ENCODE assay signal across 23 cellular contexts in genomic region chr15:81098349-81098748, GRCh38. TPM values are rescaled to one million over a fixed set of nuclear protein-coding genes. Genes with fewer than 3 reads are reported as not detected.
"Had no signal": no experiment of that assay in that cellular context is flagged by ENCODE, and none has a peak within 500 bp of the region (broad histone marks: within the 10 kb centered on the region; RNA-seq: fewer than 3 reads in every experiment).

No MANE protein-coding gene starts in this region.

- H3K36me3 ChIP-seq: adrenal gland, esophagus squamous epithelium, gastroesophageal sphincter, tibial artery, uterus, WERI-Rb-1 had no signal

- H3K4me3 Mint-ChIP-seq: activated CD8-positive, alpha-beta T cell treated with anti-CD3 and anti-CD28 coated beads, Interleukin-2, amount 10 ng/mL, durations not matched to agents 7 days and 5 days; activated naive CD8-positive, alpha-beta T cell; activated T-helper 17 cell treated with anti-CD3 and anti-CD28 coated beads, Interleukin-2, amount 50 U/mL, for 72 hours; memory B cell; naive B cell had no signal

- ATAC-seq: activated CD8-positive, alpha-beta T cell treated with anti-CD3 and anti-CD28 coated beads, Interleukin-2, amount 10 ng/mL, durations not matched to agents 7 days and 5 days; activated T-helper 17 cell treated with anti-CD3 and anti-CD28 coated beads, Interleukin-2, amount 50 U/mL, for 72 hours; stimulated activated naive CD8-positive, alpha-beta T cell treated with anti-CD3 and anti-CD28 coated beads, Interleukin-15, Interleukin-2, amounts not matched to agents 100 U/mL and 50 U/mL, for 24 hours had no signal

- H3K36me3 Mint-ChIP-seq: activated naive CD8-positive, alpha-beta T cell; memory B cell; naive B cell had no signal

- H3K4me1 ChIP-seq: tibial artery, uterus had no signal

- H3K9me3 ChIP-seq: adrenal gland, esophagus squamous epithelium, gastroesophageal sphincter, tibial artery, uterus had no signal

- H3K27me3 ChIP-seq: uterus had no signal

- DNase-seq: activated CD4-positive, alpha-beta T cell treated with anti-CD3 and anti-CD28 coated beads, Interleukin-2, amount 50 U/mL, for 1 hour; activated CD4-positive, CD25-positive, alpha-beta regulatory T cell treated with anti-CD3 and anti-CD28 coated beads, Interleukin-2, amount 50 U/mL, for 72 hours; activated CD8-positive, alpha-beta T cell treated with anti-CD3 and anti-CD28 coated beads, Interleukin-2, amount 10 ng/mL, durations not matched to agents 7 days and 5 days; central memory CD4-positive, alpha-beta T cell; effector memory CD4-positive, alpha-beta T cell; esophagus squamous epithelium; head of caudate nucleus; naive B cell; retina; stimulated activated CD4-positive, alpha-beta T cell treated with anti-CD3 and anti-CD28 coated beads, Interleukin-12 subunit alpha, Interleukin-12 subunit beta, amount 100 ng/mL, for 4 hours; stimulated activated CD4-positive, alpha-beta T cell treated with anti-CD3 and anti-CD28 coated beads, Interleukin-4, amount 100 ng/mL, for 4 hours; stimulated activated naive CD8-positive, alpha-beta T cell treated with anti-CD3 and anti-CD28 coated beads, Interleukin-15, Interleukin-2, amounts not matched to agents 100 U/mL and 50 U/mL, for 24 hours; T-helper 1 cell; WERI-Rb-1 had no signal

- H3K4me3 ChIP-seq: adrenal gland, esophagus squamous epithelium, gastroesophageal sphincter, tibial artery, uterus had no signal

- H3K4me1 Mint-ChIP-seq: activated T-helper 17 cell treated with anti-CD3 and anti-CD28 coated beads, Interleukin-2, amount 50 U/mL, for 72 hours; memory B cell; naive B cell had no signal

- H3K9me3 Mint-ChIP-seq: activated T-helper 17 cell treated with anti-CD3 and anti-CD28 coated beads, Interleukin-2, amount 50 U/mL, for 72 hours; memory B cell had no signal

- H3K27ac ChIP-seq: tibial artery, uterus, WERI-Rb-1 had no signal

- H3K27ac Mint-ChIP-seq: activated CD8-positive, alpha-beta T cell treated with anti-CD3 and anti-CD28 coated beads, Interleukin-2, amount 10 ng/mL, durations not matched to agents 7 days and 5 days; activated naive CD8-positive, alpha-beta T cell; activated T-helper 17 cell treated with anti-CD3 and anti-CD28 coated beads, Interleukin-2, amount 50 U/mL, for 72 hours; memory B cell; progenitor cell of endocrine pancreas had no signal

RNA-seq across cellular contexts. Expression of gene CFAP161, which starts 35.7 kb away (rescaled TPM):
- total RNA-seq: activated CD8-positive, alpha-beta T cell treated with anti-CD3 and anti-CD28 coated beads, Interleukin-2, amount 10 ng/mL, durations not matched to agents 7 days and 5 days; progenitor cell of endocrine pancreas had no signal
- polyA plus RNA-seq: keratinocyte had no signal
